22 cellular contexts compared by ENCODE assay signal in the genomic region with DNA sequence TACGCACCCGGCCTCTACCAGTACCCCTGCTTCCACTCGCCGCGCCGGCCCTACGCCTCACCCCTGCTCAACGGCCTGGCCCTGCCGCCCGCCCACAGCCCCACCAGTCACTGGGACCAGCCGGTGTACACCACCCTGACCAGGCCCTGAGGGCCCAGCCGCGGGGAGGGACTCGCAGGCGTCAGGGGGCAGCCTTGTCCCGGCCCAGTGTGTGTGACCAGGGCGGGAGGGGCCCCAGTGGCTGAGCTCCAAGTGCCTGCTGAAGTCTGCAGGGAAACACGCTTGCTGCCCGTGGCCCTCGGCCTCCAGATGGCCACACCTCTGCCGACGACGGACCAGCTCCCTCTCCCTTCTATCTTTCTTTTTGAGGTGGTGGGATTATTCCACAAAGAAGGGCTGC.
"Had no signal": no experiment of that assay in that cellular context is flagged by ENCODE, and none has a peak within 500 bp of the region (broad histone marks: within the 10 kb centered on the region; RNA-seq: fewer than 3 reads in every experiment).

No MANE protein-coding gene starts in this region.

- H3K4me3 ChIP-seq: adrenal gland, body of pancreas, coronary artery, mucosa of descending colon, neural progenitor cell, pancreas, sigmoid colon, spleen, vagina had no signal

- H3K27ac ChIP-seq: adrenal gland, body of pancreas, coronary artery, neural progenitor cell, pancreas, sigmoid colon, spleen, vagina, WERI-Rb-1 had no signal

- ATAC-seq: activated naive CD4-positive, alpha-beta T cell treated with anti-CD3 and anti-CD28 coated beads, Interleukin-2, amount 50 U/mL, for 72 hours; body of pancreas; left ventricle myocardium superior; mucosa of descending colon; pancreas; stimulated activated memory B cell treated with anti-CD40 and anti-IgM and Interleukin-4, amounts not matched to agents 10 μg/mL and 1 μg/mL and 100 μg/mL, for 72 hours had no signal

- H3K9ac ChIP-seq: neural progenitor cell had no signal

- H3K9me3 ChIP-seq: adrenal gland, body of pancreas, mucosa of descending colon, pancreas, sigmoid colon, spleen, vagina had no signal

- H3K4me1 ChIP-seq: pancreas had no signal

- H3K27me3 ChIP-seq: pancreas, vagina had no signal

- DNase-seq: activated CD4-positive, alpha-beta T cell treated with anti-CD3 and anti-CD28 coated beads, Interleukin-2, amount 50 U/mL, for 4 hours; activated gamma-delta T cell; adrenal gland; body of pancreas; erythroblast; foreskin melanocyte; immature natural killer cell; kidney glomerular epithelial cell; left ventricle myocardium superior; mucosa of descending colon; naive B cell; pancreas; sigmoid colon; spleen; stimulated activated CD4-positive, alpha-beta T cell treated with anti-CD3 and anti-CD28 coated beads, Interleukin-4, amount 100 ng/mL, for 4 hours; trophoblast cell; WERI-Rb-1 had no signal

- H3K4me2 ChIP-seq: neural progenitor cell had no signal

- H3K36me3 ChIP-seq: adrenal gland, neural progenitor cell, pancreas, sigmoid colon, spleen, vagina, WERI-Rb-1 had no signal
